8 cellular contexts compared by ENCODE assay signal in the genomic region with DNA sequence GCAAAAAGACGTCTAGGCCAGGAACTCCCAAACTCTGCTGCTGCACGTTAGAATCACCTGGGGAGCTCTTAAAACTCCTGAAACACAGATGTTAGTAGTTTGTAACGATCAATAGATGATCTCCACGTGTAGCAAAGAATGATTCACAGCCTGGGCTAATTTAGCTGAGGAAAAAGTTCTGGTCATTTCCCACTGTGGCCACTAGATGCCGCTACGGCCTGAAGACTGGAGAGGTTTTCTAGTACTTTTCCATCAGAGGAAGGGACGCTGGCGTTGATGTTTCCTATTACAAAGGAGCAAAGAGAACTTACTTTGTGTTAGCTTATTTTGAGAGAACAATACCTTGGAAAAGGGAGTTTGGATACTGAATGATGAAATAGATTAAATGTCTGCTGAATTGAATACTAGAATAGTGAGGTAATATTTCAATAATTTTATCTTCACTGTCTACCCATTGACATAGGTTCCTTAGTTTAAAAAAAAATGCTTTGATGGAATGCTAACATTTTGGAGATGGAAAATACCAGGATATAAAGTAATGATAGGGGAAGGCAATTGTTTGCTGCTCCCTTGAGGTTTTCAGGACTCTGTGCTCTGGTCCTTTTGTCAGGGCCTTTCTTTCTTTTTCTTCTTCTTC.
DNase-seq lines count a peak whose midpoint lies in the region; ATAC-seq, FAIRE-seq and TF ChIP-seq lines count a peak whose summit lies in the region.

No MANE protein-coding gene starts in this region.

- H3K36me3 ChIP-seq in right atrium auricular region: no peaks in the 10 kb centered on the region

- no peak for TF ChIP-seq POLR2A in GM12892 (IDR thresholded peaks at IDR 0.05; ENCODE audit: low read depth, low read length)

- FAIRE-seq in GM12892 (lab: Jason Lieb, UNC): peak; percentile 87

- no peaks in the 10 kb centered on the region for H3K4me1 ChIP-seq in right atrium auricular region

- DNase-seq in GM12892 (ENCODE audit: insufficient read length) (peak; percentile 23), NCI-H146 (lab: John Stamatoyannopoulos, UW) (peak; percentile 91), T follicular helper cell (ENCODE audit: low read depth) (peak; percentile 27), amniotic epithelial cell (ENCODE audit: low read depth) (peak; percentile 69), right atrium auricular region (ENCODE audit: low spot score) (peak; percentile 87), retinal pigment epithelial cell (ENCODE audit: low read depth) (no peak)

- H3K27ac ChIP-seq in right atrium auricular region: no peak overlapping the region

- peak; percentile 84 for ATAC-seq in HG02852 (IDR thresholded peaks at IDR 0.05; ENCODE audit: unreplicated experiment)
- no peak for ATAC-seq in HG03139 (IDR thresholded peaks at IDR 0.05; ENCODE audit: unreplicated experiment)

- H3K4me3 ChIP-seq in right atrium auricular region: no peak overlapping the region
- H3K4me3 ChIP-seq in retinal pigment epithelial cell (ENCODE audit: low read length): no peak overlapping the region

- H3K27me3 ChIP-seq in right atrium auricular region: no peaks in the 10 kb centered on the region

- TF ChIP-seq CTCF in right atrium auricular region (IDR thresholded peaks at IDR 0.05) (peak; percentile 90 to 91), retinal pigment epithelial cell (conservative IDR thresholded peaks at IDR 0.05; ENCODE audit: low read depth, low read length) (peak; percentile 88)

- no peaks in the 10 kb centered on the region for H3K9me3 ChIP-seq in right atrium auricular region
